In genomic region chr6:158815915-158816314, GRCh38 we compare ENCODE assay signal across 11 cellular contexts. TPM values are rescaled to one million over a fixed set of nuclear protein-coding genes. Genes with fewer than 3 reads are reported as not detected.
DNase-seq lines count a peak whose midpoint lies in the region; ATAC-seq and TF ChIP-seq lines count a peak whose summit lies in the region.
"Had no signal": no experiment of that assay in that cellular context is flagged by ENCODE, and none has a peak within 500 bp of the region (broad histone marks: within the 10 kb centered on the region; RNA-seq: fewer than 3 reads in every experiment).

No MANE protein-coding gene starts in this region.

- H3K4me3 ChIP-seq in DOHH2 (ENCODE audit: low read length) = peak overlapping the region; percentile 94
- H3K4me3 ChIP-seq in OCI-LY3 (ENCODE audit: low read length) = no peak overlapping the region

- no peak for ATAC-seq in HG03439 (IDR thresholded peaks at IDR 0.05; ENCODE audit: unreplicated experiment)
- ATAC-seq in HG02884 (IDR thresholded peaks at IDR 0.05; ENCODE audit: unreplicated experiment) = no peak
- no peak for ATAC-seq in HG02885 (IDR thresholded peaks at IDR 0.05; ENCODE audit: poor library complexity, unreplicated experiment)

- peaks cover 50% of the 10 kb centered on the region for H3K4me1 Mint-ChIP-seq in endothelial cell (ENCODE audit: unreplicated experiment)
- H3K4me1 Mint-ChIP-seq in neural crest cell = peaks cover 55% of the 10 kb centered on the region

- no peak overlapping the region for H2AFZ ChIP-seq in OCI-LY3 (ENCODE audit: low read depth, low read length)

- no peak for TF ChIP-seq CTCF in DOHH2 (IDR thresholded peaks at IDR 0.05; ENCODE audit: low read depth, low read length, poor library complexity, severe bottlenecking)
- TF ChIP-seq CTCF in OCI-LY3 (IDR thresholded peaks at IDR 0.05; ENCODE audit: low read depth, low read length) = no peak
- TF ChIP-seq CTCF in endothelial cell (IDR thresholded peaks at IDR 0.05; ENCODE audit: unreplicated experiment) = no peak
- TF ChIP-seq CTCF in neural crest cell (conservative IDR thresholded peaks at IDR 0.05) = no peak

- H3K27me3 Mint-ChIP-seq in endothelial cell (ENCODE audit: unreplicated experiment) (peaks cover 12% of the 10 kb centered on the region), neural crest cell (ENCODE audit: low read depth) (no peaks in the 10 kb centered on the region)

- peaks cover 61% of the 10 kb centered on the region for H3K4me1 ChIP-seq in DOHH2 (ENCODE audit: control insufficient read depth, low read length)
- peaks cover 38% of the 10 kb centered on the region for H3K4me1 ChIP-seq in OCI-LY3 (ENCODE audit: low read length)

- H4K20me1 ChIP-seq in DOHH2 (ENCODE audit: control insufficient read depth, insufficient read depth, low read depth, low read length) (peaks cover 41% of the 10 kb centered on the region), OCI-LY3 (ENCODE audit: insufficient read depth, low read length) (peaks cover 70% of the 10 kb centered on the region)

- H3K36me3 ChIP-seq in DOHH2 (ENCODE audit: control insufficient read depth, low read length) (peaks cover 76% of the 10 kb centered on the region), OCI-LY3 (replicated peaks; ENCODE audit: low read depth, low read length) (peaks cover 49% of the 10 kb centered on the region)
- H3K36me3 ChIP-seq: neutrophil had no signal

- H3K27ac Mint-ChIP-seq in endothelial cell (ENCODE audit: unreplicated experiment) (no peak overlapping the region), neural crest cell (ENCODE audit: unreplicated experiment) (no peak overlapping the region)

- H3K36me3 Mint-ChIP-seq in endothelial cell (ENCODE audit: low read depth, unreplicated experiment) (peaks cover 40% of the 10 kb centered on the region), neural crest cell (ENCODE audit: low read depth) (peaks cover 16% of the 10 kb centered on the region)

- no peaks in the 10 kb centered on the region for H3K9me3 Mint-ChIP-seq in endothelial cell (ENCODE audit: unreplicated experiment)
- H3K9me3 Mint-ChIP-seq in neural crest cell = no peaks in the 10 kb centered on the region

- no peak for DNase-seq in endothelial cell (ENCODE audit: low spot score)
- no peak for DNase-seq in neural crest cell (ENCODE audit: low read depth, low spot score)
- DNase-seq in posterior vena cava (ENCODE audit: low spot score) = no peak
- DNase-seq: dermis blood vessel endothelial cell, NCI-H1436 treated with DMSO at 0.1 percent for 48 hours had no signal

- peak overlapping the region; percentile 99 for H3K27ac ChIP-seq in DOHH2 (ENCODE audit: low read depth, low read length)
- no peak overlapping the region for H3K27ac ChIP-seq in OCI-LY3 (ENCODE audit: low read length)
- H3K27ac ChIP-seq: neutrophil had no signal

- H3F3A ChIP-seq in DOHH2 (ENCODE audit: control insufficient read depth, insufficient read depth) = peaks cover 64% of the 10 kb centered on the region

- H3K79me2 ChIP-seq in DOHH2 (ENCODE audit: control insufficient read depth, low read length) (peaks cover 87% of the 10 kb centered on the region), OCI-LY3 (ENCODE audit: low read length) (peaks cover 75% of the 10 kb centered on the region)

- H3K4me2 ChIP-seq in DOHH2 (ENCODE audit: low read length) (peak overlapping the region; percentile 97), OCI-LY3 (ENCODE audit: low read length) (peak overlapping the region; percentile 95)

- intact Hi-C loops in posterior vena cava (cut with DNase I) = loop anchor here in 1 of 2 donors (10.0 kb wide), 1 partner anchor 111 kb away; no protein-coding TSS in a partner anchor

- H3K4me3 Mint-ChIP-seq in endothelial cell (ENCODE audit: unreplicated experiment) (peak overlapping the region; percentile 93), neural crest cell (peak overlapping the region; percentile 99)

- H3K9me3 ChIP-seq in DOHH2 (ENCODE audit: control insufficient read depth, insufficient read depth, low read length) (no peaks in the 10 kb centered on the region), OCI-LY3 (ENCODE audit: insufficient read depth, low read length) (no peaks in the 10 kb centered on the region)
- H3K9me3 ChIP-seq: neutrophil had no signal

- no peaks in the 10 kb centered on the region for H3K9me2 ChIP-seq in DOHH2 (replicated peaks; ENCODE audit: control insufficient read depth, low read length)

- no peak overlapping the region for H3K9ac ChIP-seq in OCI-LY3 (ENCODE audit: low read length)

- H3K27me3 ChIP-seq in DOHH2 (ENCODE audit: control insufficient read depth, low read length) (no peaks in the 10 kb centered on the region), OCI-LY3 (ENCODE audit: low read depth, low read length) (no peaks in the 10 kb centered on the region)
- H3K27me3 ChIP-seq: neutrophil had no signal

RNA-seq across cellular contexts. Expression of gene EZR, which starts 3.3 kb away (rescaled TPM):
- total RNA-seq in endothelial cell (ENCODE audit: unreplicated experiment) (125 TPM), neural crest cell (86.7 and 88.2 TPM in 2 replicates), posterior vena cava (10 to 100 TPM; 65.1 to 71.7 TPM)
